ENCODE assay signal across 24 cellular contexts in the genomic region with DNA sequence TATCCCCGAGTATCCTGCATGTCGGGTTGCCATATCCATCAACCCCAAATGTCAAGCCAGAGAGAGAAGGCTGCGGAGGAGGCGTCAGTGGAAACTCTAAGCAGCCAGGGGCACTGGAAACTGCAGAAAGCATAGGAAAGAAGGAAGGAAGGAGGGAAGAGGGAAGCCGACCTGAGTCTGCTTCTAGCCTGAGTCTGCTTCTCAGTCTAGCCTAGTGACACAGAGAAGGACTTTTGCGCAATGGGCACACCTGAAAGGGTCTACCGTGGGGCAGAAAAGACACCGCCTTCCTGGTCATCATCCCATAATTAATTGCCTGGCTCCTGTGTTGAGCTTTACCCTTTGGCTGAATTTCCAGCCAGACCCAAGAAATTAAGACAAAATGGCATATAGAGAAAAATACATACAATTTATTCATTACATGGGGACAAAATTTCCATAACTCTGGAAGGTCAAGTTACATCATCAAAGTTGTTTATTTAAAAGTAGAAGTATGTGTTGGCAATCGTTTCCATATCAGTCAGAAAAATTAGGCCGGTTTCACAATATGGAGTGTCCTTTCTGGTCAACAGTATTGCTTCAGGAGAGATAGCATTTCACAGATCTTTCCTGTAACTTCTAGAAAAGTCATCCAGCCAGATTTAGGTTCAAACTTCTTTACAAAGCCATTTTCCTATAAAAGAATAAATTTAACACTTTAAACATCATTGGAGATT. TPM values are rescaled to one million over a fixed set of nuclear protein-coding genes. Genes with fewer than 3 reads are reported as not detected.
DNase-seq lines count a peak whose midpoint lies in the region; ATAC-seq, FAIRE-seq and TF ChIP-seq lines count a peak whose summit lies in the region.
"Had no signal": no experiment of that assay in that cellular context is flagged by ENCODE, and none has a peak within 500 bp of the region (broad histone marks: within the 10 kb centered on the region; RNA-seq: fewer than 3 reads in every experiment).

No MANE protein-coding gene starts in this region.

- H3K27me3 Mint-ChIP-seq in GM23338 (ENCODE audit: insufficient read depth, low read depth, poor library complexity): no peaks in the 10 kb centered on the region
- H3K27me3 Mint-ChIP-seq in T-helper 2 cell treated with Interferon-gamma antibody and Interleukin-4, amounts not matched to agents 5 μg/mL and 100 μg/mL, for 36 hours (ENCODE audit: low read depth): no peaks in the 10 kb centered on the region
- H3K27me3 Mint-ChIP-seq: activated CD4-positive, alpha-beta memory T cell treated with anti-CD3 and anti-CD28 coated beads for 36 hours; activated naive CD8-positive, alpha-beta T cell treated with anti-CD3 and anti-CD28 coated beads, Interleukin-2, amount 10 ng/mL, durations not matched to agents 7 days and 5 days; CD4-positive, alpha-beta memory T cell had no signal

- H3K9me3 ChIP-seq in A549 (no peaks in the 10 kb centered on the region), liver (ENCODE audit: control insufficient read depth in 4 of 4, low read length in 3 of 4) (no peaks in the 10 kb centered on the region)
- H3K9me3 ChIP-seq: thoracic aorta had no signal

- H3K4me1 ChIP-seq in A549: peaks cover 52% of the 10 kb centered on the region
- H3K4me1 ChIP-seq in GM23338 (ENCODE audit: insufficient read depth): no peaks in the 10 kb centered on the region
- H3K4me1 ChIP-seq in liver (ENCODE audit: control insufficient read depth in 4 of 4, insufficient read depth in 4 of 4, low read length in 3 of 4): peaks cover 2 to 20% (median 10%) of the 10 kb centered on the region in 4 donors
- H3K4me1 ChIP-seq: foreskin keratinocyte had no signal

- H3K27ac Mint-ChIP-seq in GM23338: no peak overlapping the region
- H3K27ac Mint-ChIP-seq in T-helper 2 cell treated with Interferon-gamma antibody and Interleukin-4, amounts not matched to agents 5 μg/mL and 100 μg/mL, for 36 hours: no peak overlapping the region
- H3K27ac Mint-ChIP-seq: activated CD4-positive, alpha-beta memory T cell treated with anti-CD3 and anti-CD28 coated beads for 36 hours; activated naive CD8-positive, alpha-beta T cell treated with anti-CD3 and anti-CD28 coated beads, Interleukin-2, amount 10 ng/mL, durations not matched to agents 7 days and 5 days had no signal

- no peaks in the 10 kb centered on the region for H3K36me3 Mint-ChIP-seq in GM23338 (ENCODE audit: low read depth)
- peaks cover 27% of the 10 kb centered on the region for H3K36me3 Mint-ChIP-seq in T-helper 2 cell treated with Interferon-gamma antibody and Interleukin-4, amounts not matched to agents 5 μg/mL and 100 μg/mL, for 36 hours (ENCODE audit: low read depth)

- H3K4me3 ChIP-seq in A549 (no peak overlapping the region), GM23338 (no peak overlapping the region), liver (ENCODE audit: low read depth in 1 of 3, low read length in 3 of 3) (no peak overlapping the region)
- H3K4me3 ChIP-seq: coronary artery, thoracic aorta had no signal

- H3K36me3 ChIP-seq in GM23338 (ENCODE audit: insufficient read depth): no peaks in the 10 kb centered on the region
- H3K36me3 ChIP-seq in liver (ENCODE audit: control insufficient read depth in 4 of 4, insufficient read depth in 3 of 4, low read depth in 1 of 4, low read length in 3 of 4): no peaks in the 10 kb centered on the region
- H3K36me3 ChIP-seq: brain microvascular endothelial cell, thoracic aorta had no signal

- no peak for TF ChIP-seq POLR2A in A549 (IDR thresholded peaks at IDR 0.05; ENCODE audit: low read length)

- TF ChIP-seq CTCF in A549 (IDR thresholded peaks at IDR 0.05) (no peak), GM23338 (conservative IDR thresholded peaks at IDR 0.05; ENCODE audit: low read depth in 2 of 2) (no peak), liver (IDR thresholded peaks at IDR 0.05; ENCODE audit: low read depth, low read length, missing input control) (no peak)

- H3F3A ChIP-seq in GM23338 (replicated peaks; ENCODE audit: low read depth): no peaks in the 10 kb centered on the region

- no peaks in the 10 kb centered on the region for H3K79me2 ChIP-seq in GM23338 (replicated peaks; ENCODE audit: insufficient read depth)

- H3K9ac ChIP-seq in liver (ENCODE audit: low read depth in 1 of 2, low read length in 2 of 2): peak overlapping the region in 1 of 2 donors; percentile 45

- H2AFZ ChIP-seq in GM23338: 0 out of 2 replicates have a peak overlapping the region, but pooled peaks have one; percentile 56

- TF ChIP-seq RAD21 in A549 (conservative IDR thresholded peaks at IDR 0.05 in 1 of 2, IDR thresholded peaks at IDR 0.05 in 1 of 2) (no peak), liver (IDR thresholded peaks at IDR 0.05) (peak in 1 of 2 donors; percentile 24)

- H3K4me2 ChIP-seq in A549 (peak overlapping the region; percentile 61), GM23338 (no peak overlapping the region)

- H4K20me1 ChIP-seq in GM23338 (replicated peaks; ENCODE audit: insufficient read depth): no peaks in the 10 kb centered on the region

- DNase-seq in A549 (ENCODE audit: low read depth in 1 of 2, low spot score in 1 of 2): no peak
- no peak for DNase-seq in GM23338 (ENCODE audit: low spot score)
- DNase-seq in amniotic epithelial cell (ENCODE audit: low read depth): peak; percentile 83
- DNase-seq in activated CD4-positive, CD25-positive, alpha-beta regulatory T cell treated with anti-CD3 and anti-CD28 coated beads, Interleukin-2, amount 50 U/mL, for 72 hours: no peak
- no peak for DNase-seq in NCI-H748 treated with DMSO at 0.1 percent for 48 hours (lab: John Stamatoyannopoulos, UW)
- DNase-seq in NCI-H1436 treated with DMSO at 0.1 percent for 48 hours (lab: John Stamatoyannopoulos, UW): no peak
- no peak for DNase-seq in T-helper 2 cell treated with Interferon-gamma antibody and Interleukin-4, amounts not matched to agents 5 μg/mL and 100 μg/mL, for 36 hours (ENCODE audit: low spot score)
- DNase-seq: activated CD4-positive, alpha-beta memory T cell treated with anti-CD3 and anti-CD28 coated beads for 36 hours; activated naive CD8-positive, alpha-beta T cell treated with anti-CD3 and anti-CD28 coated beads, Interleukin-2, amount 10 ng/mL, durations not matched to agents 7 days and 5 days; brain microvascular endothelial cell; CD4-positive, alpha-beta memory T cell; foreskin keratinocyte; kidney glomerular epithelial cell; NCI-H2029 treated with DMSO at 0.1 percent for 48 hours; NCI-H524; occipital lobe; retina; SHP77 had no signal

- no peak for TF ChIP-seq EP300 in A549 (IDR thresholded peaks at IDR 0.05)

- no peaks in the 10 kb centered on the region for H3K4me1 Mint-ChIP-seq in GM23338
- peaks cover 22% of the 10 kb centered on the region for H3K4me1 Mint-ChIP-seq in T-helper 2 cell treated with Interferon-gamma antibody and Interleukin-4, amounts not matched to agents 5 μg/mL and 100 μg/mL, for 36 hours (ENCODE audit: low read depth)

- POLR2A ChIA-PET in A549 (lab: Yijun Ruan, JAX): interaction anchor here (0.6 to 0.9 kb wide), 2 partner anchors 55 to 64 kb away, joined by 3 read pairs; no protein-coding TSS in a partner anchor

- CTCF ChIA-PET in A549 (lab: Yijun Ruan, JAX): interaction anchor here (1.0 kb wide), 1 partner anchor 32 kb away, joined by 5 read pairs; no protein-coding TSS in a partner anchor

- ATAC-seq in A549: peak in 1 of 2 experiments; percentile 26; a peak in 2 of 6 replicates
- no peak for ATAC-seq in GM23338
- ATAC-seq: foreskin keratinocyte, HCT116 had no signal

- H3K27ac ChIP-seq in A549 (peak overlapping the region; percentile 52 to 72), GM23338 (ENCODE audit: low read depth) (no peak overlapping the region), liver (ENCODE audit: low read depth in 1 of 2, low read length in 2 of 2) (peak overlapping the region; percentile 79 to 93)
- H3K27ac ChIP-seq: brain microvascular endothelial cell, coronary artery, foreskin keratinocyte, thoracic aorta, VCaP had no signal

- no peaks in the 10 kb centered on the region for H3K27me3 ChIP-seq in GM23338 (ENCODE audit: insufficient read depth)
- H3K27me3 ChIP-seq in liver (ENCODE audit: control insufficient read depth in 4 of 4, insufficient read depth in 4 of 4, low read length in 3 of 4): no peaks in the 10 kb centered on the region
- H3K27me3 ChIP-seq: brain microvascular endothelial cell, foreskin keratinocyte had no signal

- FAIRE-seq in A549 (lab: Jason Lieb, UNC): peak; percentile 39
- FAIRE-seq: endometrium had no signal

- 63% methylated on average over 10 of the region's 10 CpGs for whole genome bisulfite sequencing in A549 (ENCODE audit: missing lambda C conversion rate)
- WGBS in liver: 60% methylated on average over 10 of the region's 10 CpGs

- no peak overlapping the region for H3K4me3 Mint-ChIP-seq in GM23338
- no peak overlapping the region for H3K4me3 Mint-ChIP-seq in T-helper 2 cell treated with Interferon-gamma antibody and Interleukin-4, amounts not matched to agents 5 μg/mL and 100 μg/mL, for 36 hours
- H3K4me3 Mint-ChIP-seq: activated CD4-positive, alpha-beta memory T cell treated with anti-CD3 and anti-CD28 coated beads for 36 hours; activated naive CD8-positive, alpha-beta T cell treated with anti-CD3 and anti-CD28 coated beads, Interleukin-2, amount 10 ng/mL, durations not matched to agents 7 days and 5 days; CD4-positive, alpha-beta memory T cell had no signal

- H3K9me3 Mint-ChIP-seq in GM23338: no peaks in the 10 kb centered on the region
- no peaks in the 10 kb centered on the region for H3K9me3 Mint-ChIP-seq in T-helper 2 cell treated with Interferon-gamma antibody and Interleukin-4, amounts not matched to agents 5 μg/mL and 100 μg/mL, for 36 hours
- H3K9me3 Mint-ChIP-seq: activated CD4-positive, alpha-beta memory T cell treated with anti-CD3 and anti-CD28 coated beads for 36 hours; activated naive CD8-positive, alpha-beta T cell treated with anti-CD3 and anti-CD28 coated beads, Interleukin-2, amount 10 ng/mL, durations not matched to agents 7 days and 5 days; CD4-positive, alpha-beta memory T cell had no signal

- H3K9me2 ChIP-seq in GM23338 (ENCODE audit: insufficient read depth): no peaks in the 10 kb centered on the region

TF ChIP-seq in A549, 52 proteins besides CTCF, POLR2A, EP300 and RAD21:
- no peak for TF ChIP-seq RFX5 (IDR thresholded peaks at IDR 0.05)
- TF ChIP-seq CEBPB (IDR thresholded peaks at IDR 0.05): peak; percentile 53 to 68

TF ChIP-seq in GM23338, 12 proteins besides CTCF, POLR2A, EP300 and RAD21 (continues in another document):
- TF ChIP-seq CREB1 (CRISPR knock-in tag; IDR thresholded peaks at IDR 0.05; ENCODE audit: low read depth): no peak

TF ChIP-seq in liver, 16 proteins besides CTCF, POLR2A, EP300 and RAD21 (continues in another document):
- TF ChIP-seq NR2F2 (IDR thresholded peaks at IDR 0.05) (no peak), YY1 (IDR thresholded peaks at IDR 0.05) (peak; percentile 79)

RNA-seq across cellular contexts. Expression of a gene that starts 10.3 kb away (rescaled TPM):
- polyA plus RNA-seq in A549 (2011; rRNA removed) (14.5 and 20.1 TPM in 2 replicates), A549 (2017; fragmentation: RNase III; extraction: RNeasy Plus Mini Kit Qiagen cat#74134 plus additional on column Dnase treatment) (14.0 to 31.3 TPM (median 19.6 TPM) in 3 replicates), GM23338 (2016; fragmentation: Nextera tagmentation; extraction: Ambion mirVana) (0.28 TPM in 1 of 2 replicates, not detected in the other), liver (under 1 TPM; 0.50 to 0.71 TPM)
- polyA plus RNA-seq in A549 (2012; cell fraction: cytosol; rRNA removed): 21.5 and 23.6 TPM in 2 replicates
- 7.1 and 9.2 TPM in 2 replicates for polyA plus RNA-seq in A549 (2012; cell fraction: nucleus; rRNA removed)
- 4.5 and 6.2 TPM in 2 replicates for polyA minus RNA-seq in A549 (2011; rRNA and poly(A)+ RNA removed)
- total RNA-seq in GM23338 (2014; rRNA removed; shearing (Covaris generic)): not detected in 2 replicates
- 1 to 10 TPM; 1.8 to 2.9 TPM for total RNA-seq in liver
- total RNA-seq: foreskin keratinocyte had no signal
- polyA plus RNA-seq: foreskin keratinocyte had no signal
